ENCODE assay signal across 11 cellular contexts in the genomic region with DNA sequence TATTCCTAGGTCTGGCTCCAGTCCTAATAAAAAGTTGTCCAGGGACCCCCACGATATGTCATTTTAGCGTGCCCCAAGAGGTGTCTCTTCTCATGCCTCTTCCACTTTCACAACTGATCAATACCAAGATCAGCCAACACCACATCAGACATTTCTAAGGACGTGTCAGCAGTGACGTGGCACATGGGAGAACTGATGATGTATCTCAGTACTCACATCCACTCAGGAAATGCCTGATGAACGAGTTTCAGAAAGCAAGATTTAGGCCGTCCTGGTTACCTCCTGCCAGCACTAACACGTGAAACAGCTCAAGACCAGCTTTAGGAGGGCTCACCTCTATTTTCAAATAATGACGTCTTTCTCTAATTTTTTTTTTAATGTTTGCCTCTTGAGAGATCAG. TPM values are rescaled to one million over a fixed set of nuclear protein-coding genes. Genes with fewer than 3 reads are reported as not detected.
DNase-seq lines count a peak whose midpoint lies in the region; ATAC-seq and TF ChIP-seq lines count a peak whose summit lies in the region.
"Had no signal": no experiment of that assay in that cellular context is flagged by ENCODE, and none has a peak within 500 bp of the region (broad histone marks: within the 10 kb centered on the region; RNA-seq: fewer than 3 reads in every experiment).

No MANE protein-coding gene starts in this region.

- no peaks in the 10 kb centered on the region for H3K27me3 ChIP-seq in HAP-1 (ENCODE audit: low read depth)
- H3K27me3 ChIP-seq: colonic mucosa had no signal

- H3K27ac Mint-ChIP-seq in activated CD8-positive, alpha-beta T cell treated with anti-CD3 and anti-CD28 coated beads for 36 hours, result peak overlapping the region; percentile 84
- peak overlapping the region; percentile 28 for H3K27ac Mint-ChIP-seq in endothelial cell (ENCODE audit: unreplicated experiment)

- H3K27me3 Mint-ChIP-seq in activated CD8-positive, alpha-beta T cell treated with anti-CD3 and anti-CD28 coated beads for 36 hours, result no peaks in the 10 kb centered on the region
- H3K27me3 Mint-ChIP-seq in endothelial cell (ENCODE audit: unreplicated experiment), result peaks cover 5% of the 10 kb centered on the region

- CTCF ChIA-PET in activated CD8-positive, alpha-beta T cell treated with anti-CD3 and anti-CD28 coated beads for 36 hours (lab: Charles Lee), result interaction anchor here (0.9 to 3.0 kb wide), 4 partner anchors 14 to 1075 kb away, joined by 3 to 9 read pairs (median 3); no protein-coding TSS in a partner anchor

- ATAC-seq in HG02852 (IDR thresholded peaks at IDR 0.05; ENCODE audit: unreplicated experiment), result peak; percentile 46
- peak; percentile 85 for ATAC-seq in activated CD8-positive, alpha-beta T cell treated with anti-CD3 and anti-CD28 coated beads for 36 hours
- ATAC-seq in HG03439 (IDR thresholded peaks at IDR 0.05; ENCODE audit: unreplicated experiment), result no peak
- no peak for ATAC-seq in HG03460 (IDR thresholded peaks at IDR 0.05; ENCODE audit: unreplicated experiment)
- ATAC-seq in omental fat pad (ENCODE audit: low FRiP score), result no peak

- no peak for TF ChIP-seq CTCF in activated CD8-positive, alpha-beta T cell treated with anti-CD3 and anti-CD28 coated beads for 36 hours (IDR thresholded peaks at IDR 0.05)
- TF ChIP-seq CTCF in endothelial cell (IDR thresholded peaks at IDR 0.05; ENCODE audit: unreplicated experiment) (no peak), omental fat pad (IDR thresholded peaks at IDR 0.05) (no peak)

- no peaks in the 10 kb centered on the region for H3K9me3 ChIP-seq in HAP-1
- H3K9me3 ChIP-seq: colonic mucosa had no signal

- POLR2A ChIA-PET in activated CD8-positive, alpha-beta T cell treated with anti-CD3 and anti-CD28 coated beads for 36 hours (lab: Charles Lee), result interaction anchor here (0.6 to 1.1 kb wide), 4 partner anchors 10 to 351 kb away, joined by 3 read pairs; no protein-coding TSS in a partner anchor

- H3K36me3 Mint-ChIP-seq in activated CD8-positive, alpha-beta T cell treated with anti-CD3 and anti-CD28 coated beads for 36 hours (ENCODE audit: low read depth), result peaks cover 39% of the 10 kb centered on the region
- H3K36me3 Mint-ChIP-seq in endothelial cell (ENCODE audit: low read depth, unreplicated experiment), result peaks cover 7% of the 10 kb centered on the region

- peak; percentile 93 for DNase-seq in activated CD8-positive, alpha-beta T cell treated with anti-CD3 and anti-CD28 coated beads for 36 hours
- no peak for DNase-seq in endothelial cell (ENCODE audit: low spot score)
- peak; percentile 54 to 75 (median 69) for DNase-seq in stimulated activated CD4-positive, alpha-beta T cell treated with anti-CD3 and anti-CD28 coated beads, TNF-alpha, amount 100 ng/mL, for 48 hours (ENCODE audit: low read depth in 3 of 3)
- DNase-seq in HAP-1 (ENCODE audit: low spot score in 2 of 2), result no peak
- DNase-seq in omental fat pad (ENCODE audit: low spot score), result no peak
- DNase-seq: colonic mucosa, kidney glomerular epithelial cell, SHP77 treated with DMSO at 0.1 percent for 48 hours had no signal

- H3K4me1 Mint-ChIP-seq in activated CD8-positive, alpha-beta T cell treated with anti-CD3 and anti-CD28 coated beads for 36 hours (ENCODE audit: low read depth), result peaks cover 81% of the 10 kb centered on the region
- H3K4me1 Mint-ChIP-seq in endothelial cell (ENCODE audit: unreplicated experiment), result peaks cover 56% of the 10 kb centered on the region

- intact Hi-C loops in activated CD8-positive, alpha-beta T cell treated with anti-CD3 and anti-CD28 coated beads for 36 hours (cut with micrococcal nuclease), result loop anchor here (2.0 kb wide), 1 partner anchor 21 kb away; no protein-coding TSS in a partner anchor

- H3K4me1 ChIP-seq in HAP-1, result peaks cover 23% of the 10 kb centered on the region

- H3K4me3 ChIP-seq in HAP-1, result no peak overlapping the region
- H3K4me3 ChIP-seq: colonic mucosa had no signal

- no peaks in the 10 kb centered on the region for H3K36me3 ChIP-seq in HAP-1 (replicated peaks)
- H3K36me3 ChIP-seq: colonic mucosa had no signal

- H3K4me3 Mint-ChIP-seq in activated CD8-positive, alpha-beta T cell treated with anti-CD3 and anti-CD28 coated beads for 36 hours, result peak overlapping the region; percentile 58
- H3K4me3 Mint-ChIP-seq in endothelial cell (ENCODE audit: unreplicated experiment), result no peak overlapping the region

- in situ Hi-C loops in HAP-1 (cut with MboI; ENCODE audit: low sequenced_read_pairs), result no loop called here

- peaks cover 1% of the 10 kb centered on the region for H3K9me3 Mint-ChIP-seq in activated CD8-positive, alpha-beta T cell treated with anti-CD3 and anti-CD28 coated beads for 36 hours
- no peaks in the 10 kb centered on the region for H3K9me3 Mint-ChIP-seq in endothelial cell (ENCODE audit: unreplicated experiment)

RNA-seq across cellular contexts. Expression of a gene that starts 19.6 kb away (rescaled TPM):
- 10 to 100 TPM; 54.4 to 60.2 TPM for total RNA-seq in activated CD8-positive, alpha-beta T cell treated with anti-CD3 and anti-CD28 coated beads for 36 hours
- total RNA-seq in endothelial cell (ENCODE audit: unreplicated experiment), result 120 TPM
- 10 to 100 TPM; 41.3 to 54.7 (median 49.5) TPM for total RNA-seq in omental fat pad

Comparison
In these comparisons a context has a peak if more than half of its experiments do, and no peak if none do; other contexts are left out.
1. ATAC-seq: peak in HG02852 (single experiment) and activated CD8-positive, alpha-beta T cell treated with anti-CD3 and anti-CD28 coated beads for 36 hours (single experiment); none in HG03439 (single experiment), HG03460 (single experiment) and omental fat pad (single experiment).
2. DNase-seq: peak in activated CD8-positive, alpha-beta T cell treated with anti-CD3 and anti-CD28 coated beads for 36 hours (single experiment) and stimulated activated CD4-positive, alpha-beta T cell treated with anti-CD3 and anti-CD28 coated beads, TNF-alpha, amount 100 ng/mL, for 48 hours (3 of 3); none in endothelial cell (single experiment), HAP-1 (0 of 2) and omental fat pad (single experiment).